In genomic region chr2:65053199-65053598, GRCh38 we compare ENCODE assay signal across 1 cellular context.
TF ChIP-seq lines count a peak whose summit lies in the region.

No MANE protein-coding gene starts in this region.

TF ChIP-seq in GM23338, 12 proteins besides CTCF, POLR2A, EP300 and RAD21 (continued from another document):
- TF ChIP-seq POLR2AphosphoS5 (IDR thresholded peaks at IDR 0.05; ENCODE audit: low read depth) (no peak), NANOG (IDR thresholded peaks at IDR 0.05; ENCODE audit: borderline replicate concordance) (no peak), CREB1 (CRISPR knock-in tag; IDR thresholded peaks at IDR 0.05; ENCODE audit: low read depth) (no peak), STAT1 (IDR thresholded peaks at IDR 0.05; ENCODE audit: unreplicated experiment) (no peak), JUNB (IDR thresholded peaks at IDR 0.05; ENCODE audit: unreplicated experiment) (no peak)
